ENCODE assay signal across 9 cellular contexts in the genomic region with DNA sequence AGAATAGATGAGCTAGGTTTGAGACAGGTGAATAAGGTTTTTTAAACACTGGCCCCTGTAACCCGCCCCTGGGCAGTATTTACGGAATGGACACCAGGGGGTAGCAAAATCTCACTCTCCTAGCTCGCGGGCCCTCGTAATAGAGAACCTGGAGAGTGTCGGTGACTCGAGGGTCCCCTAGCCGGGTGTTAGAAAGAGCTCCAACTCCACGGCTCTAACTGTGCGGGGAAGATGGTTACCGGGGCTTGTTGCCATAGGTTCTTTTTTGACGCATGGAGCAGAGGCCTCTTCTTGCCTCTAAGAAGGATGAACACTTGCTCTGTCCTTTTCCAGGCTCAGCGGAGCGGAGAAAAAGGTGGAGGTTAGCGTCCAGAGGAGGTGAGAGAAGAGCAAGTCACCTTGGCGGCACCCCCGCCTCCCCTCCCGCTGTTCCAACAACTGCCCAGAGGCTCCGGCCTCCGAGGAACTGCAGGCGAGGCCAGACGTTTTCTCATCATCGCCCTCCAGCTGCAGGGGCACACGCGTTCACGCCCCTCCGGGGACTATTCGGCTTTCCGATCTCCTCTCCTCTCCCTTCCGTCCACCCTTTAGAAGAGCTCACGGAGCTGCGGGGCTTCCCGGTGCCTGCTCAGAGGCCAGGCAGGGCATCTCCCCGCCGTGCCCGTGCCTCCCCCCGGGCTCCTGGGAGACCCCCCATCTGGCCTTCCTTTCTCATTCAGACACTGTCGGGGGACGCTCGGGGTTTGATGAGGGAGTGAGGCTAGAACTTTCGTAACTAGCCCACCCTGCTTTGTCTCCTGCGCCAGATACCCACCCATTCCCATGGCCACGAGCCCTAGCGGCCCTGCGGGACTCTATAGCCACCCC. TPM values are rescaled to one million over a fixed set of nuclear protein-coding genes. Genes with fewer than 3 reads are reported as not detected.
A peak's percentile ranks its signal among the peaks of the same experiment; 100 is the strongest.
DNase-seq lines count a peak whose midpoint lies in the region; ATAC-seq and TF ChIP-seq lines count a peak whose summit lies in the region.
"Had no signal": no experiment of that assay in that cellular context is flagged by ENCODE, and none has a peak within 500 bp of the region (broad histone marks: within the 10 kb centered on the region; RNA-seq: fewer than 3 reads in every experiment).

No MANE protein-coding gene starts in this region.

- TF ChIP-seq CTCF in GM12874 (IDR thresholded peaks at IDR 0.05; ENCODE audit: insufficient read depth, low read depth, low read length) (peak; percentile 30; the same call in 1 of the 2 replicates), activated B cell treated with CpG ODN at 0.5 μM for 24 hours (IDR thresholded peaks at IDR 0.05) (no peak), lower lobe of right lung (IDR thresholded peaks at IDR 0.05) (peak; percentile 64)

- H3K27ac Mint-ChIP-seq in activated B cell treated with CpG ODN at 0.5 μM for 24 hours, result no peak overlapping the region
- peak overlapping the region; percentile 61 for H3K27ac Mint-ChIP-seq in stimulated activated effector memory CD8-positive, alpha-beta T cell treated with anti-CD3 and anti-CD28 coated beads, Interleukin-12 subunit alpha, Interleukin-12 subunit beta, amount 100 ng/mL, for 72 hours

- POLR2A ChIA-PET in activated B cell treated with CpG ODN at 0.5 μM for 24 hours (lab: Charles Lee), result interaction anchor here (0.5 to 3.1 kb wide), 5 partner anchors 24 to 242 kb away, joined by 3 to 29 read pairs (median 6); partner anchors contain the start of gene TMEM253

- intact Hi-C loops in activated B cell treated with CpG ODN at 0.5 μM for 24 hours (cut with micrococcal nuclease), result loop anchor here (1.0 kb wide), 5 partner anchors 24 to 489 kb away; no protein-coding TSS in a partner anchor
- intact Hi-C loops in lower lobe of right lung (cut with DNase I), result no loop called here

- H3K9me3 ChIP-seq in lower lobe of right lung, result no peaks in the 10 kb centered on the region

- peak overlapping the region; percentile 75 for H3K4me3 ChIP-seq in lower lobe of right lung

- H3K4me1 Mint-ChIP-seq in activated B cell treated with CpG ODN at 0.5 μM for 24 hours, result peaks cover 42% of the 10 kb centered on the region
- H3K4me1 Mint-ChIP-seq in stimulated activated effector memory CD8-positive, alpha-beta T cell treated with anti-CD3 and anti-CD28 coated beads, Interleukin-12 subunit alpha, Interleukin-12 subunit beta, amount 100 ng/mL, for 72 hours, result peaks cover 40% of the 10 kb centered on the region

- H3K4me1 ChIP-seq in lower lobe of right lung, result peaks cover 38% of the 10 kb centered on the region

- H3K27me3 Mint-ChIP-seq in activated B cell treated with CpG ODN at 0.5 μM for 24 hours, result peaks cover 20% of the 10 kb centered on the region

- peaks cover 4% of the 10 kb centered on the region for H3K27me3 ChIP-seq in lower lobe of right lung (ENCODE audit: low read depth)

- H3K36me3 Mint-ChIP-seq in activated B cell treated with CpG ODN at 0.5 μM for 24 hours (ENCODE audit: low read depth), result no peaks in the 10 kb centered on the region
- no peaks in the 10 kb centered on the region for H3K36me3 Mint-ChIP-seq in stimulated activated effector memory CD8-positive, alpha-beta T cell treated with anti-CD3 and anti-CD28 coated beads, Interleukin-12 subunit alpha, Interleukin-12 subunit beta, amount 100 ng/mL, for 72 hours

- CTCF ChIA-PET in activated B cell treated with CpG ODN at 0.5 μM for 24 hours (lab: Charles Lee), result interaction anchor here (0.6 to 4.7 kb wide), 15 partner anchors 9 to 70 kb away, joined by 3 to 146 read pairs (median 5); partner anchors contain the start of gene TMEM253

- DNase-seq in 8988T, result peak; percentile 67
- peak; percentile 68 for DNase-seq in NCI-H2196 treated with DMSO at 0.1 percent for 48 hours (lab: John Stamatoyannopoulos, UW; ENCODE audit: unreplicated experiment)
- DNase-seq in activated B cell treated with CpG ODN at 0.5 μM for 24 hours, result no peak
- DNase-seq in effector CD4-positive, alpha-beta T cell, result peak; percentile 44
- peak; percentile 67 for DNase-seq in lower lobe of right lung
- peak in 1 of 2 donors; percentile 69 for DNase-seq in stimulated activated effector memory CD8-positive, alpha-beta T cell treated with anti-CD3 and anti-CD28 coated beads, Interleukin-12 subunit alpha, Interleukin-12 subunit beta, amount 100 ng/mL, for 72 hours (ENCODE audit: low spot score in 2 of 2)

- H3K36me3 ChIP-seq in lower lobe of right lung, result peaks cover 7% of the 10 kb centered on the region

- H3K9me3 Mint-ChIP-seq in activated B cell treated with CpG ODN at 0.5 μM for 24 hours, result no peaks in the 10 kb centered on the region
- H3K9me3 Mint-ChIP-seq in stimulated activated effector memory CD8-positive, alpha-beta T cell treated with anti-CD3 and anti-CD28 coated beads, Interleukin-12 subunit alpha, Interleukin-12 subunit beta, amount 100 ng/mL, for 72 hours, result no peaks in the 10 kb centered on the region

- ATAC-seq in activated B cell treated with CpG ODN at 0.5 μM for 24 hours (ENCODE audit: low read depth) (peak; percentile 53), lower lobe of right lung (peak; percentile 58 to 67), GM21737 (IDR thresholded peaks at IDR 0.05; ENCODE audit: unreplicated experiment) (no peak)
- ATAC-seq in stimulated activated effector memory CD8-positive, alpha-beta T cell treated with anti-CD3 and anti-CD28 coated beads, Interleukin-12 subunit alpha, Interleukin-12 subunit beta, amount 100 ng/mL, for 72 hours, result peak; percentile 72

- peak overlapping the region; percentile 51 for H3K27ac ChIP-seq in lower lobe of right lung

- peak overlapping the region; percentile 82 for H3K4me3 Mint-ChIP-seq in activated B cell treated with CpG ODN at 0.5 μM for 24 hours
- H3K4me3 Mint-ChIP-seq in stimulated activated effector memory CD8-positive, alpha-beta T cell treated with anti-CD3 and anti-CD28 coated beads, Interleukin-12 subunit alpha, Interleukin-12 subunit beta, amount 100 ng/mL, for 72 hours, result peak overlapping the region; percentile 83

RNA-seq across cellular contexts. Expression of gene ARHGEF40, which starts 1.4 kb away (rescaled TPM):
- total RNA-seq in activated B cell treated with CpG ODN at 0.5 μM for 24 hours, result 1.0 and 1.4 TPM in 2 replicates
- total RNA-seq in lower lobe of right lung, result 28.5 TPM

RNA-seq across cellular contexts. Expression of gene RNASE8, which starts 11.1 kb away (rescaled TPM):
- total RNA-seq in activated B cell treated with CpG ODN at 0.5 μM for 24 hours (not detected in 2 replicates), lower lobe of right lung (not detected)
- total RNA-seq: pulmonary artery endothelial cell had no signal

RNA-seq across cellular contexts. Expression of gene RNASE7, which starts 26.6 kb away (rescaled TPM):
- total RNA-seq in activated B cell treated with CpG ODN at 0.5 μM for 24 hours, result not detected in 2 replicates
- total RNA-seq in lower lobe of right lung, result not detected
- total RNA-seq: pulmonary artery endothelial cell had no signal

RNA-seq across cellular contexts. Expression of gene ZNF219, which starts 29.7 kb away (rescaled TPM):
- total RNA-seq in activated B cell treated with CpG ODN at 0.5 μM for 24 hours, result 1.6 and 2.3 TPM in 2 replicates
- total RNA-seq in lower lobe of right lung, result 46.1 TPM

RNA-seq across cellular contexts. Expression of gene TMEM253, which starts 32.1 kb away (rescaled TPM):
- total RNA-seq in activated B cell treated with CpG ODN at 0.5 μM for 24 hours (not detected in 2 replicates), lower lobe of right lung (0.50 TPM)
- total RNA-seq: pulmonary artery endothelial cell had no signal

Comparison
In these comparisons a context has a peak if more than half of its experiments do, and no peak if none do; other contexts are left out.
1. RNA of gene ARHGEF40, which starts 1.4 kb away (total RNA-seq): 28.5 TPM in lower lobe of right lung (single experiment); 1.0 to 1.4 TPM in activated B cell treated with CpG ODN at 0.5 μM for 24 hours; every median in the first group is over 10 times any median in the second.